7 cellular contexts compared by ENCODE assay signal in the genomic region with DNA sequence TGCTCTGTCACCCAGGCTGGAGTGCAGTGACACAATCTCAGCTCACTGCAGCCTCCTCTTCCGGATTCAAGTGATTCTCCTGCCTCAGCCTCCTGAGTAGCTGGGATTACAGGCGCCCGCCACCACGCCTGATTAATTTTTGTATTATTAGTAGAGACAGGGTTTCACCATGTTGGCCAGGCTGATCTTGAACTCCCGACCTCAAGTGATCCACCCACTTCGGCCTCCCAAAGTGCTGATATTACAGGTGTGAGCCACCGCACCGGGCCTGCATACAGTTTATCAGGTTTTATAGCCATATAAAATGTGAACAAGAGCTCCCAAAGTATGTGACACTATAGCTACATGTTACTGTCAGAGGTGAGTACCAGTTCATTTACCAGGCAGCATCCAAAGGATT. TPM values are rescaled to one million over a fixed set of nuclear protein-coding genes. Genes with fewer than 3 reads are reported as not detected.
DNase-seq lines count a peak whose midpoint lies in the region; ATAC-seq and TF ChIP-seq lines count a peak whose summit lies in the region.
"Not testable (repeated sequence)": the region's sequence is repeated elsewhere in the genome, so short reads cannot be mapped to it uniquely, and the experiment has no call there.

No MANE protein-coding gene starts in this region.

- H3K9me2 ChIP-seq in Loucy (replicated peaks; ENCODE audit: low read depth, low read length) = not testable (repeated sequence)

- peaks cover 46 to 77% of the 10 kb centered on the region in 2 donors for H3K36me3 Mint-ChIP-seq in CD4-positive, alpha-beta memory T cell
- H3K36me3 Mint-ChIP-seq in activated CD8-positive, alpha-beta T cell treated with anti-CD3 and anti-CD28 coated beads for 36 hours (ENCODE audit: low read depth) = peaks cover 82% of the 10 kb centered on the region
- peaks cover 87% of the 10 kb centered on the region for H3K36me3 Mint-ChIP-seq in activated T-helper 2 cell treated with anti-CD3 and anti-CD28 coated beads, Interferon-gamma antibody, Interleukin-2, Interleukin-4, amounts not matched to agents 10 μg/mL and 5 μg/mL and 100 μg/mL, durations not matched to agents 14 hours and 24 hours and 36 hours (ENCODE audit: low read depth)
- H3K36me3 Mint-ChIP-seq in brain = peaks cover 73% of the 10 kb centered on the region
- peaks cover 28% of the 10 kb centered on the region for H3K36me3 Mint-ChIP-seq in natural killer cell treated with Interleukin-12 subunit alpha and Interleukin-12 subunit beta and Interleukin-15 and Interleukin-18, amount 100 ng/mL, for 72 hours
- H3K36me3 Mint-ChIP-seq in stimulated activated naive B cell treated with anti-CD40 and anti-IgM and Interleukin-4, amounts not matched to agents 10 μg/mL and 1 μg/mL and 100 μg/mL, for 72 hours = peaks cover 30 to 54% of the 10 kb centered on the region in 2 donors

- not testable (repeated sequence) for DNase-seq in CD4-positive, alpha-beta memory T cell; activated CD8-positive, alpha-beta T cell treated with anti-CD3 and anti-CD28 coated beads for 36 hours; activated T-helper 2 cell treated with anti-CD3 and anti-CD28 coated beads, Interferon-gamma antibody, Interleukin-2, Interleukin-4, amounts not matched to agents 10 μg/mL and 5 μg/mL and 100 μg/mL, durations not matched to agents 14 hours and 24 hours and 36 hours (ENCODE audit: low spot score); natural killer cell treated with Interleukin-12 subunit alpha and Interleukin-12 subunit beta and Interleukin-15 and Interleukin-18, amount 100 ng/mL, for 72 hours (ENCODE audit: low spot score); stimulated activated naive B cell treated with anti-CD40 and anti-IgM and Interleukin-4, amounts not matched to agents 10 μg/mL and 1 μg/mL and 100 μg/mL, for 72 hours

- H3K9me3 ChIP-seq in CD4-positive, alpha-beta memory T cell (ENCODE audit: control insufficient read depth in 1 of 2, low read length in 2 of 2); Loucy (ENCODE audit: insufficient read depth, low read depth, low read length): not testable (repeated sequence)

- H3K27me3 Mint-ChIP-seq in CD4-positive, alpha-beta memory T cell; activated CD8-positive, alpha-beta T cell treated with anti-CD3 and anti-CD28 coated beads for 36 hours; activated T-helper 2 cell treated with anti-CD3 and anti-CD28 coated beads, Interferon-gamma antibody, Interleukin-2, Interleukin-4, amounts not matched to agents 10 μg/mL and 5 μg/mL and 100 μg/mL, durations not matched to agents 14 hours and 24 hours and 36 hours (ENCODE audit: low read depth); natural killer cell treated with Interleukin-12 subunit alpha and Interleukin-12 subunit beta and Interleukin-15 and Interleukin-18, amount 100 ng/mL, for 72 hours; stimulated activated naive B cell treated with anti-CD40 and anti-IgM and Interleukin-4, amounts not matched to agents 10 μg/mL and 1 μg/mL and 100 μg/mL, for 72 hours: not testable (repeated sequence)
- peaks cover 12% of the 10 kb centered on the region for H3K27me3 Mint-ChIP-seq in brain

- H3K79me2 ChIP-seq in Loucy (ENCODE audit: insufficient read depth, low read length) = peaks cover 73% of the 10 kb centered on the region

- not testable (repeated sequence) for H3K9me3 Mint-ChIP-seq in CD4-positive, alpha-beta memory T cell; activated CD8-positive, alpha-beta T cell treated with anti-CD3 and anti-CD28 coated beads for 36 hours; activated T-helper 2 cell treated with anti-CD3 and anti-CD28 coated beads, Interferon-gamma antibody, Interleukin-2, Interleukin-4, amounts not matched to agents 10 μg/mL and 5 μg/mL and 100 μg/mL, durations not matched to agents 14 hours and 24 hours and 36 hours; brain; natural killer cell treated with Interleukin-12 subunit alpha and Interleukin-12 subunit beta and Interleukin-15 and Interleukin-18, amount 100 ng/mL, for 72 hours; stimulated activated naive B cell treated with anti-CD40 and anti-IgM and Interleukin-4, amounts not matched to agents 10 μg/mL and 1 μg/mL and 100 μg/mL, for 72 hours

- CTCF ChIA-PET in CD4-positive, alpha-beta memory T cell (lab: Charles Lee; ENCODE audit: partially characterized antibody) = interaction anchor here (2.0 to 6.3 kb wide), 2 partner anchors 9 to 99 kb away, joined by 5 to 54 read pairs; no protein-coding TSS in a partner anchor
- CTCF ChIA-PET in activated CD8-positive, alpha-beta T cell treated with anti-CD3 and anti-CD28 coated beads for 36 hours (lab: Charles Lee) = interaction anchor here (1.0 to 9.5 kb wide), 2 partner anchors 9 to 165 kb away, joined by 3 to 83 read pairs; no protein-coding TSS in a partner anchor

- H3K4me3 Mint-ChIP-seq in CD4-positive, alpha-beta memory T cell = peak overlapping the region in 5 of 8 donors; percentile 32 to 51 (median 40)
- H3K4me3 Mint-ChIP-seq in activated CD8-positive, alpha-beta T cell treated with anti-CD3 and anti-CD28 coated beads for 36 hours = peak overlapping the region; percentile 37
- H3K4me3 Mint-ChIP-seq in activated T-helper 2 cell treated with anti-CD3 and anti-CD28 coated beads, Interferon-gamma antibody, Interleukin-2, Interleukin-4, amounts not matched to agents 10 μg/mL and 5 μg/mL and 100 μg/mL, durations not matched to agents 14 hours and 24 hours and 36 hours (ENCODE audit: low read depth) = peak overlapping the region; percentile 30
- peak overlapping the region in 4 of 5 experiments; percentile 49 to 91 (median 52) for H3K4me3 Mint-ChIP-seq in brain
- H3K4me3 Mint-ChIP-seq in natural killer cell treated with Interleukin-12 subunit alpha and Interleukin-12 subunit beta and Interleukin-15 and Interleukin-18, amount 100 ng/mL, for 72 hours = peak overlapping the region; percentile 10
- H3K4me3 Mint-ChIP-seq in stimulated activated naive B cell treated with anti-CD40 and anti-IgM and Interleukin-4, amounts not matched to agents 10 μg/mL and 1 μg/mL and 100 μg/mL, for 72 hours = not testable (repeated sequence)

- H3K4me2 ChIP-seq in Loucy (ENCODE audit: low read depth, low read length, poor library complexity, severe bottlenecking) = peak overlapping the region; percentile 99

- ATAC-seq in activated CD8-positive, alpha-beta T cell treated with anti-CD3 and anti-CD28 coated beads for 36 hours; natural killer cell treated with Interleukin-12 subunit alpha and Interleukin-12 subunit beta and Interleukin-15 and Interleukin-18, amount 100 ng/mL, for 72 hours; stimulated activated naive B cell treated with anti-CD40 and anti-IgM and Interleukin-4, amounts not matched to agents 10 μg/mL and 1 μg/mL and 100 μg/mL, for 72 hours (replicated peaks): not testable (repeated sequence)

- H4K20me1 ChIP-seq in Loucy (ENCODE audit: insufficient read depth, low read length, poor library complexity, severe bottlenecking) = peaks cover 47% of the 10 kb centered on the region

- H3K4me1 Mint-ChIP-seq in CD4-positive, alpha-beta memory T cell = peaks cover 18 to 62% (median 41%) of the 10 kb centered on the region in 4 donors
- peaks cover 42% of the 10 kb centered on the region for H3K4me1 Mint-ChIP-seq in activated CD8-positive, alpha-beta T cell treated with anti-CD3 and anti-CD28 coated beads for 36 hours (ENCODE audit: low read depth)
- peaks cover 21% of the 10 kb centered on the region for H3K4me1 Mint-ChIP-seq in activated T-helper 2 cell treated with anti-CD3 and anti-CD28 coated beads, Interferon-gamma antibody, Interleukin-2, Interleukin-4, amounts not matched to agents 10 μg/mL and 5 μg/mL and 100 μg/mL, durations not matched to agents 14 hours and 24 hours and 36 hours (ENCODE audit: low read depth)
- H3K4me1 Mint-ChIP-seq in brain = peaks cover 48% of the 10 kb centered on the region
- peaks cover 37 to 38% of the 10 kb centered on the region in 2 donors for H3K4me1 Mint-ChIP-seq in natural killer cell treated with Interleukin-12 subunit alpha and Interleukin-12 subunit beta and Interleukin-15 and Interleukin-18, amount 100 ng/mL, for 72 hours (ENCODE audit: low read depth in 2 of 2)
- H3K4me1 Mint-ChIP-seq in stimulated activated naive B cell treated with anti-CD40 and anti-IgM and Interleukin-4, amounts not matched to agents 10 μg/mL and 1 μg/mL and 100 μg/mL, for 72 hours = peaks cover 19 to 37% of the 10 kb centered on the region in 2 donors

- not testable (repeated sequence) for H3K4me3 ChIP-seq in CD4-positive, alpha-beta memory T cell (ENCODE audit: low read length in 2 of 2)
- peak overlapping the region; percentile 1 for H3K4me3 ChIP-seq in Loucy (ENCODE audit: low read length, poor library complexity, severe bottlenecking)

- not testable (repeated sequence) for H3K27me3 ChIP-seq in CD4-positive, alpha-beta memory T cell (ENCODE audit: insufficient read depth, low read length); Loucy (ENCODE audit: insufficient read depth, low read length, poor library complexity, severe bottlenecking)

- not testable (repeated sequence) for H3K9ac ChIP-seq in Loucy (ENCODE audit: low read depth, low read length, poor library complexity, severe bottlenecking)

- peaks cover 46% of the 10 kb centered on the region for H3K4me1 ChIP-seq in CD4-positive, alpha-beta memory T cell (ENCODE audit: insufficient read depth, low read length)
- peaks cover 49% of the 10 kb centered on the region for H3K4me1 ChIP-seq in Loucy (ENCODE audit: insufficient read depth, low read length, poor library complexity, severe bottlenecking)

- not testable (repeated sequence) for H3K27ac ChIP-seq in CD4-positive, alpha-beta memory T cell (ENCODE audit: low read depth, low read length)

- intact Hi-C loops in CD4-positive, alpha-beta memory T cell (cut with micrococcal nuclease); activated CD8-positive, alpha-beta T cell treated with anti-CD3 and anti-CD28 coated beads for 36 hours (cut with micrococcal nuclease); activated T-helper 2 cell treated with anti-CD3 and anti-CD28 coated beads, Interferon-gamma antibody, Interleukin-2, Interleukin-4, amounts not matched to agents 10 μg/mL and 5 μg/mL and 100 μg/mL, durations not matched to agents 14 hours and 24 hours and 36 hours (cut with micrococcal nuclease): not testable (repeated sequence)

- peak overlapping the region in 5 of 7 donors; percentile 17 to 98 (median 68) for H3K27ac Mint-ChIP-seq in CD4-positive, alpha-beta memory T cell
- peak overlapping the region; percentile 30 for H3K27ac Mint-ChIP-seq in activated CD8-positive, alpha-beta T cell treated with anti-CD3 and anti-CD28 coated beads for 36 hours
- H3K27ac Mint-ChIP-seq in activated T-helper 2 cell treated with anti-CD3 and anti-CD28 coated beads, Interferon-gamma antibody, Interleukin-2, Interleukin-4, amounts not matched to agents 10 μg/mL and 5 μg/mL and 100 μg/mL, durations not matched to agents 14 hours and 24 hours and 36 hours = peak overlapping the region; percentile 12
- peak overlapping the region in 1 of 5 experiments; percentile 27 for H3K27ac Mint-ChIP-seq in brain
- not testable (repeated sequence) for H3K27ac Mint-ChIP-seq in natural killer cell treated with Interleukin-12 subunit alpha and Interleukin-12 subunit beta and Interleukin-15 and Interleukin-18, amount 100 ng/mL, for 72 hours
- H3K27ac Mint-ChIP-seq in stimulated activated naive B cell treated with anti-CD40 and anti-IgM and Interleukin-4, amounts not matched to agents 10 μg/mL and 1 μg/mL and 100 μg/mL, for 72 hours = peak overlapping the region; percentile 37

- H3K36me3 ChIP-seq in CD4-positive, alpha-beta memory T cell (ENCODE audit: insufficient read depth, low read length) = peaks cover 64% of the 10 kb centered on the region
- H3K36me3 ChIP-seq in Loucy (ENCODE audit: insufficient read depth, low read length) = peaks cover 52% of the 10 kb centered on the region

- H2AFZ ChIP-seq in Loucy (ENCODE audit: low read length) = not testable (repeated sequence)

- not testable (repeated sequence) for H3F3A ChIP-seq in Loucy (ENCODE audit: low read depth)

- TF ChIP-seq CTCF in Loucy (conservative IDR thresholded peaks at IDR 0.05; ENCODE audit: low read length); activated CD8-positive, alpha-beta T cell treated with anti-CD3 and anti-CD28 coated beads for 36 hours (IDR thresholded peaks at IDR 0.05); brain (conservative IDR thresholded peaks at IDR 0.05): not testable (repeated sequence)

- POLR2A ChIA-PET in CD4-positive, alpha-beta memory T cell (lab: Charles Lee; ENCODE audit: partially characterized antibody) = interaction anchor here (1.3 to 9.5 kb wide), 2 partner anchors 9 to 15 kb away, joined by 6 to 283 read pairs; a partner anchor contains a TSS
- POLR2A ChIA-PET in activated CD8-positive, alpha-beta T cell treated with anti-CD3 and anti-CD28 coated beads for 36 hours (lab: Charles Lee) = interaction anchor here (1.2 to 8.0 kb wide), 3 partner anchors 9 to 14 kb away, joined by 3 to 184 read pairs (median 3); a partner anchor contains a TSS

RNA-seq across cellular contexts. Expression of a gene that starts 3.4 kb away (rescaled TPM):
- 10 to 100 TPM; 59.4 to 62.1 TPM for total RNA-seq in CD4-positive, alpha-beta memory T cell
- 10 to 100 TPM; 22.1 to 40.7 TPM for polyA plus RNA-seq in CD4-positive, alpha-beta memory T cell
- 10 to 100 TPM; 77.9 to 80.3 TPM for total RNA-seq in activated CD8-positive, alpha-beta T cell treated with anti-CD3 and anti-CD28 coated beads for 36 hours
- total RNA-seq in activated T-helper 2 cell treated with anti-CD3 and anti-CD28 coated beads, Interferon-gamma antibody, Interleukin-2, Interleukin-4, amounts not matched to agents 10 μg/mL and 5 μg/mL and 100 μg/mL, durations not matched to agents 14 hours and 24 hours and 36 hours = 83.5 and 84.9 TPM in 2 replicates
- polyA plus RNA-seq in brain (ENCODE audit: insufficient read depth, low read depth, low replicate concordance) = 29.4 TPM
- total RNA-seq in natural killer cell treated with Interleukin-12 subunit alpha and Interleukin-12 subunit beta and Interleukin-15 and Interleukin-18, amount 100 ng/mL, for 72 hours = 10 to 100 TPM; 74.3 to 97.1 TPM

RNA-seq across cellular contexts. Expression of a gene that starts 3.7 kb away (rescaled TPM):
- total RNA-seq in CD4-positive, alpha-beta memory T cell = 10 to 100 TPM; 75.5 to 81.4 TPM
- polyA plus RNA-seq in CD4-positive, alpha-beta memory T cell = 100 to 1,000 TPM; 134 to 156 TPM
- total RNA-seq in activated CD8-positive, alpha-beta T cell treated with anti-CD3 and anti-CD28 coated beads for 36 hours = 10 to 100 TPM; 30.7 to 30.9 TPM
- total RNA-seq in activated T-helper 2 cell treated with anti-CD3 and anti-CD28 coated beads, Interferon-gamma antibody, Interleukin-2, Interleukin-4, amounts not matched to agents 10 μg/mL and 5 μg/mL and 100 μg/mL, durations not matched to agents 14 hours and 24 hours and 36 hours = 32.1 and 33.2 TPM in 2 replicates
- 46.2 TPM for polyA plus RNA-seq in brain (ENCODE audit: insufficient read depth, low read depth, low replicate concordance)
- total RNA-seq in natural killer cell treated with Interleukin-12 subunit alpha and Interleukin-12 subunit beta and Interleukin-15 and Interleukin-18, amount 100 ng/mL, for 72 hours = 10 to 100 TPM; 26.4 to 37.0 TPM

RNA-seq across cellular contexts. Expression of a gene that starts 12.2 kb away (rescaled TPM):
- total RNA-seq in CD4-positive, alpha-beta memory T cell = 1 to 10 TPM; 6.3 to 9.2 TPM
- polyA plus RNA-seq in CD4-positive, alpha-beta memory T cell = 10 to 100 TPM in 1 of 2 donors, 1 to 10 TPM in 1; 5.3 to 15.0 TPM
- total RNA-seq in activated CD8-positive, alpha-beta T cell treated with anti-CD3 and anti-CD28 coated beads for 36 hours = 1 to 10 TPM; 8.4 to 8.6 TPM
- total RNA-seq in activated T-helper 2 cell treated with anti-CD3 and anti-CD28 coated beads, Interferon-gamma antibody, Interleukin-2, Interleukin-4, amounts not matched to agents 10 μg/mL and 5 μg/mL and 100 μg/mL, durations not matched to agents 14 hours and 24 hours and 36 hours = 6.6 and 8.5 TPM in 2 replicates
- polyA plus RNA-seq in brain (ENCODE audit: insufficient read depth, low read depth, low replicate concordance) = 119 TPM
- total RNA-seq in natural killer cell treated with Interleukin-12 subunit alpha and Interleukin-12 subunit beta and Interleukin-15 and Interleukin-18, amount 100 ng/mL, for 72 hours = 10 to 100 TPM; 18.1 to 19.4 TPM

RNA-seq across cellular contexts. Expression of a gene that starts 14.2 kb away (rescaled TPM):
- 100 to 1,000 TPM; 327 to 330 TPM for total RNA-seq in CD4-positive, alpha-beta memory T cell
- polyA plus RNA-seq in CD4-positive, alpha-beta memory T cell = 100 to 1,000 TPM in 1 of 2 donors, 10 to 100 TPM in 1; 67.6 to 111 TPM
- total RNA-seq in activated CD8-positive, alpha-beta T cell treated with anti-CD3 and anti-CD28 coated beads for 36 hours = 100 to 1,000 TPM; 344 to 364 TPM
- 456 and 478 TPM in 2 replicates for total RNA-seq in activated T-helper 2 cell treated with anti-CD3 and anti-CD28 coated beads, Interferon-gamma antibody, Interleukin-2, Interleukin-4, amounts not matched to agents 10 μg/mL and 5 μg/mL and 100 μg/mL, durations not matched to agents 14 hours and 24 hours and 36 hours
- polyA plus RNA-seq in brain (ENCODE audit: insufficient read depth, low read depth, low replicate concordance) = 112 TPM
- total RNA-seq in natural killer cell treated with Interleukin-12 subunit alpha and Interleukin-12 subunit beta and Interleukin-15 and Interleukin-18, amount 100 ng/mL, for 72 hours = 100 to 1,000 TPM; 373 to 571 TPM

RNA-seq across cellular contexts. Expression of a gene that starts 14.9 kb away (rescaled TPM):
- total RNA-seq in CD4-positive, alpha-beta memory T cell = 10 to 100 TPM; 32.7 to 37.8 TPM
- 10 to 100 TPM; 23.1 to 34.7 TPM for polyA plus RNA-seq in CD4-positive, alpha-beta memory T cell
- total RNA-seq in activated CD8-positive, alpha-beta T cell treated with anti-CD3 and anti-CD28 coated beads for 36 hours = 10 to 100 TPM; 17.0 to 17.6 TPM
- total RNA-seq in activated T-helper 2 cell treated with anti-CD3 and anti-CD28 coated beads, Interferon-gamma antibody, Interleukin-2, Interleukin-4, amounts not matched to agents 10 μg/mL and 5 μg/mL and 100 μg/mL, durations not matched to agents 14 hours and 24 hours and 36 hours = 16.9 and 18.6 TPM in 2 replicates
- polyA plus RNA-seq in brain (ENCODE audit: insufficient read depth, low read depth, low replicate concordance) = 13.7 TPM
- total RNA-seq in natural killer cell treated with Interleukin-12 subunit alpha and Interleukin-12 subunit beta and Interleukin-15 and Interleukin-18, amount 100 ng/mL, for 72 hours = 10 to 100 TPM; 18.1 to 25.5 TPM
